In the genomic region with DNA sequence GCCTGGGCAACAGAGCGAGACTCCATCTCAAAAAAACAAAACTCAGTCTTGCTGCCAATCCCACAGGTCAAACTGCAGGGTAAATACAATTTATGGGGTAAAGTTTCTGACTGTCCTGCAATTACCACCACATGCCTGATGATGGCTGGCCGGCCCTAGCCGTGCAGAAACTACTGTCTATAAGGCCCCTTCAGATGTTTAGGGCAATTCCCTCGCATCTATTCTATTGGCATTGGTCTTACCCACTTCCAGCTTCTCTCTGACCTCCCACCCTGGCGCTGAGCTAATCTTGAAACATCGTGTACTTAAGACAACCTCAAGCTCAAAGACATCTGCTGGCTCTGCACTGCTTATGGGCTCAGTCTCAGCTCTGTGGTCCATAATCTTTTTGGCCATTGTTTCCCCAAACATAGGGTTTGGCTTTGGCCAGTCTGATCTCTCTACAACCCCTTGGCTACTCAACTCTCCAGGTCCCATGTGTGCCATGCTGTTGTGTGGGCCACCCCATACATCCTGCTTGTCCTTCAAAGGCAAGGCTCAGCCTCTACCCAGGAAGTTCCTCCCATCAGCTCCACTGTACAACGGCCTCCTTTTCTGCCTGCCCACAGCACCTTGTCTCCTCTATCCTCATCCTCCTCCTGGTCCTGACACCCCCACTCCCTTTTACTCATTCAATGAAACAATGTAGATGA, we compare ENCODE assay signal across 1 cellular context.
TF ChIP-seq lines count a peak whose summit lies in the region.

No MANE protein-coding gene starts in this region.

TF ChIP-seq in HepG2, 621 proteins besides CTCF, POLR2A, EP300 and RAD21:
- TF ChIP-seq LCORL (IDR thresholded peaks at IDR 0.05) (no peak), LCORL (CRISPR knock-in tag; IDR thresholded peaks at IDR 0.05) (no peak), TOPORS (CRISPR knock-in tag; IDR thresholded peaks at IDR 0.05) (no peak), RELA (CRISPR knock-in tag; IDR thresholded peaks at IDR 0.05) (no peak), NR2F1 (CRISPR knock-in tag; IDR thresholded peaks at IDR 0.05) (no peak), NCOA1 (CRISPR knock-in tag; IDR thresholded peaks at IDR 0.05) (no peak), ZNF670 (CRISPR knock-in tag; IDR thresholded peaks at IDR 0.05; ENCODE audit: borderline replicate concordance) (no peak), ZNF180 (CRISPR knock-in tag; IDR thresholded peaks at IDR 0.05; ENCODE audit: borderline replicate concordance, low read depth) (no peak), HNRNPLL (IDR thresholded peaks at IDR 0.05; ENCODE audit: low read depth, low read length, poor library complexity, severe bottlenecking) (no peak), GTF3A (CRISPR knock-in tag; conservative IDR thresholded peaks at IDR 0.05) (no peak), TCF7L2 (IDR thresholded peaks at IDR 0.05; ENCODE audit: low read depth, low read length) (no peak), ATAD3A (CRISPR knock-in tag; IDR thresholded peaks at IDR 0.05) (no peak), ARNTL (CRISPR knock-in tag; IDR thresholded peaks at IDR 0.05) (no peak), ZNF207 (IDR thresholded peaks at IDR 0.05; ENCODE audit: borderline replicate concordance) (no peak), ZNF777 (CRISPR knock-in tag; IDR thresholded peaks at IDR 0.05) (no peak), KLF15 (CRISPR knock-in tag; IDR thresholded peaks at IDR 0.05; ENCODE audit: borderline replicate concordance) (no peak)
- TF ChIP-seq, protein P1, sequence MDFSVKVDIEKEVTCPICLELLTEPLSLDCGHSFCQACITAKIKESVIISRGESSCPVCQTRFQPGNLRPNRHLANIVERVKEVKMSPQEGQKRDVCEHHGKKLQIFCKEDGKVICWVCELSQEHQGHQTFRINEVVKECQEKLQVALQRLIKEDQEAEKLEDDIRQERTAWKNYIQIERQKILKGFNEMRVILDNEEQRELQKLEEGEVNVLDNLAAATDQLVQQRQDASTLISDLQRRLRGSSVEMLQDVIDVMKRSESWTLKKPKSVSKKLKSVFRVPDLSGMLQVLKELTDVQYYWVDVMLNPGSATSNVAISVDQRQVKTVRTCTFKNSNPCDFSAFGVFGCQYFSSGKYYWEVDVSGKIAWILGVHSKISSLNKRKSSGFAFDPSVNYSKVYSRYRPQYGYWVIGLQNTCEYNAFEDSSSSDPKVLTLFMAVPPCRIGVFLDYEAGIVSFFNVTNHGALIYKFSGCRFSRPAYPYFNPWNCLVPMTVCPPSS (IDR thresholded peaks at IDR 0.05): no peak
- TF ChIP-seq, protein P2, sequence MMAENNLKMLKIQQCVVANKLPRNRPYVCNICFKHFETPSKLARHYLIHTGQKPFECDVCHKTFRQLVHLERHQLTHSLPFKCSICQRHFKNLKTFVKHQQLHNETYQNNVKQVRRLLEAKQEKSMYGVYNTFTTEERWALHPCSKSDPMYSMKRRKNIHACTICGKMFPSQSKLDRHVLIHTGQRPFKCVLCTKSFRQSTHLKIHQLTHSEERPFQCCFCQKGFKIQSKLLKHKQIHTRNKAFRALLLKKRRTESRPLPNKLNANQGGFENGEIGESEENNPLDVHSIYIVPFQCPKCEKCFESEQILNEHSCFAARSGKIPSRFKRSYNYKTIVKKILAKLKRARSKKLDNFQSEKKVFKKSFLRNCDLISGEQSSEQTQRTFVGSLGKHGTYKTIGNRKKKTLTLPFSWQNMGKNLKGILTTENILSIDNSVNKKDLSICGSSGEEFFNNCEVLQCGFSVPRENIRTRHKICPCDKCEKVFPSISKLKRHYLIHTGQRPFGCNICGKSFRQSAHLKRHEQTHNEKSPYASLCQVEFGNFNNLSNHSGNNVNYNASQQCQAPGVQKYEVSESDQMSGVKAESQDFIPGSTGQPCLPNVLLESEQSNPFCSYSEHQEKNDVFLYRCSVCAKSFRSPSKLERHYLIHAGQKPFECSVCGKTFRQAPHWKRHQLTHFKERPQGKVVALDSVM (CRISPR knock-in tag; IDR thresholded peaks at IDR 0.05): no peak
- TF ChIP-seq, protein P3, sequence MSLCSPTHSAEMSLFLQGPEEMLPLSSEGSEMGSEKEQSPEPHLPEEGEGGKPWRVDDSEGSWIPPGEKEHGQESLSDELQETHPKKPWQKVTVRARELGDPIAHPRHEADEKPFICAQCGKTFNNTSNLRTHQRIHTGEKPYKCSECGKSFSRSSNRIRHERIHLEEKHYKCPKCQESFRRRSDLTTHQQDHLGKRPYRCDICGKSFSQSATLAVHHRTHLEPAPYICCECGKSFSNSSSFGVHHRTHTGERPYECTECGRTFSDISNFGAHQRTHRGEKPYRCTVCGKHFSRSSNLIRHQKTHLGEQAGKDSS (CRISPR knock-in tag; IDR thresholded peaks at IDR 0.05; ENCODE audit: borderline replicate concordance, low read depth): no peak
